Comparison of ENCODE assay signal across 17 cellular contexts in the genomic region with DNA sequence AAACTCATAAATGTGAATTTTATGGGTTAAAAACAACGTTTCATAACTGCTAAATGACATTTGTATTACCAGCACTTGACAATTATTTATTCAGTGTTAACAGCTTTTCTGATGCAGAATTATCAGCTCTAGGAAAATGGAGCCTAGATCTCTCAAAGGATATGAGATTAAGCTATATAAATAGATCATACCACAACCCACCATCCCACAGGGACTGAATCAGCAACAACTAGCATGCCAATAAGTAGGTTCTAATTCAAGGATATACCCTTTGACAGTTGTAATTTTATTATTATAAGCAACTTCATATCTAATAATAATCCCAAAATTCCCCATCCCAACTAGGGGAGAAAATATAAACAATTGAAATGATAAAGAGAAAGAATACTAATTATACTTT.
A peak's percentile ranks its signal among the peaks of the same experiment; 100 is the strongest.
DNase-seq lines count a peak whose midpoint lies in the region; ATAC-seq, FAIRE-seq and TF ChIP-seq lines count a peak whose summit lies in the region.
"Had no signal": no experiment of that assay in that cellular context is flagged by ENCODE, and none has a peak within 500 bp of the region (broad histone marks: within the 10 kb centered on the region; RNA-seq: fewer than 3 reads in every experiment).

No MANE protein-coding gene starts in this region.

- H4K20me1 ChIP-seq in SU-DHL-6 (ENCODE audit: low read depth, low read length) = no peaks in the 10 kb centered on the region

- H3F3A ChIP-seq in SU-DHL-6 (ENCODE audit: insufficient read depth) = no peaks in the 10 kb centered on the region

- H3K4me2 ChIP-seq in SU-DHL-6 (ENCODE audit: low read depth, low read length, poor library complexity, severe bottlenecking) = no peak overlapping the region

- H3K9me2 ChIP-seq in SU-DHL-6 (replicated peaks; ENCODE audit: insufficient read depth, low read length) = no peaks in the 10 kb centered on the region

- no peak for ATAC-seq in left ventricle myocardium superior
- ATAC-seq: CD8-positive, alpha-beta T cell; HepG2 had no signal

- FAIRE-seq in D721Med (lab: Jason Lieb, UNC) (peak; percentile 83), GM19239 (lab: Jason Lieb, UNC) (no peak)
- FAIRE-seq: A204.1, G401.6, HepG2 had no signal

- no peak overlapping the region for H3K9ac ChIP-seq in SU-DHL-6 (ENCODE audit: low read length)
- H3K9ac ChIP-seq: GM23248 had no signal

- H2AFZ ChIP-seq in SU-DHL-6 (ENCODE audit: low read depth, low read length, severe bottlenecking) = peak overlapping the region; percentile 72
- H2AFZ ChIP-seq: GM23248 had no signal

- H3K27me3 ChIP-seq in SU-DHL-6 (ENCODE audit: low read length) = no peaks in the 10 kb centered on the region

- no peak overlapping the region for H3K27ac ChIP-seq in SU-DHL-6 (ENCODE audit: low read depth, low read length)
- H3K27ac ChIP-seq: GM23248 had no signal

- H3K4me3 ChIP-seq in SU-DHL-6 (ENCODE audit: insufficient read depth, low read length, poor library complexity, severe bottlenecking) = no peak overlapping the region
- H3K4me3 ChIP-seq: GM23248, HAP-1 had no signal

- no peaks in the 10 kb centered on the region for H3K79me2 ChIP-seq in SU-DHL-6 (ENCODE audit: insufficient read depth, low read length)

- H3K36me3 ChIP-seq in SU-DHL-6 (ENCODE audit: low read length) = no peaks in the 10 kb centered on the region
- H3K36me3 ChIP-seq: HAP-1 had no signal

- intact Hi-C loops in left ventricle myocardium superior (cut with micrococcal nuclease) = no loop called here

- TF ChIP-seq CTCF in D721Med (IDR thresholded peaks at IDR 0.05; ENCODE audit: insufficient read depth, missing control alignments) = no peak
- TF ChIP-seq CTCF in SU-DHL-6 (IDR thresholded peaks at IDR 0.05; ENCODE audit: insufficient read depth, low read length, poor library complexity, severe bottlenecking) = no peak

- no peaks in the 10 kb centered on the region for H3K9me3 ChIP-seq in SU-DHL-6 (ENCODE audit: insufficient read depth, low read length)
- H3K9me3 ChIP-seq: HAP-1 had no signal

- no peak for DNase-seq in D721Med (ENCODE audit: insufficient read length, low spot score)
- peak; percentile 37 for DNase-seq in GF-D8 (lab: John Stamatoyannopoulos, UW)
- DNase-seq in GM19239 (ENCODE audit: insufficient read length, low spot score) = no peak
- no peak for DNase-seq in activated gamma-delta T cell treated with Interleukin-2 at 50 U/mL for 16 hours
- DNase-seq in left ventricle myocardium superior = no peak
- DNase-seq: ACHN; Calu3; CD8-positive, alpha-beta T cell; DMS 273 treated with DMSO at 0.1 percent for 48 hours; DMS53; GM23248; KG1 had no signal
